In genomic region chr22:28819253-28820096, GRCh38 we compare ENCODE assay signal across 10 cellular contexts. TPM values are rescaled to one million over a fixed set of nuclear protein-coding genes. Genes with fewer than 3 reads are reported as not detected.
A peak's percentile ranks its signal among the peaks of the same experiment; 100 is the strongest.
DNase-seq lines count a peak whose midpoint lies in the region; ATAC-seq and FAIRE-seq lines count a peak whose summit lies in the region.
"Had no signal": no experiment of that assay in that cellular context is flagged by ENCODE, and none has a peak within 500 bp of the region (broad histone marks: within the 10 kb centered on the region; RNA-seq: fewer than 3 reads in every experiment).

No MANE protein-coding gene starts in this region.

- no peak for DNase-seq in CD4-positive, alpha-beta memory T cell
- DNase-seq in GM19239 (ENCODE audit: insufficient read length, low spot score) (no peak), NCI-H69 (lab: John Stamatoyannopoulos, UW) (peak; percentile 84), CD1c-positive myeloid dendritic cell (ENCODE audit: extremely low spot score) (no peak), HPDE6-E6E7 (ENCODE audit: extremely low spot score) (no peak), middle frontal gyrus (ENCODE audit: extremely low spot score, low spot score) (no peak)
- DNase-seq: activated gamma-delta T cell treated with Interleukin-2 at 50 U/mL for 16 hours, NCI-H1105 treated with DMSO at 0.1 percent for 48 hours had no signal

- peak overlapping the region in 2 of 8 donors; percentile 26 to 52 for H3K4me3 Mint-ChIP-seq in CD4-positive, alpha-beta memory T cell

- no peaks in the 10 kb centered on the region for H3K36me3 ChIP-seq in CD4-positive, alpha-beta memory T cell (ENCODE audit: insufficient read depth, low read length)
- H3K36me3 ChIP-seq in mucosa of rectum (ENCODE audit: control insufficient read depth in 2 of 2, insufficient read depth in 2 of 2, low read length in 2 of 2): no peaks in the 10 kb centered on the region

- CTCF ChIA-PET in CD4-positive, alpha-beta memory T cell (lab: Charles Lee; ENCODE audit: partially characterized antibody): interaction anchor here (0.9 to 4.1 kb wide), 7 partner anchors 8 to 46 kb away, joined by 3 to 24 read pairs (median 4); partner anchors contain the start of gene XBP1

- no peak overlapping the region for H3K27ac ChIP-seq in CD4-positive, alpha-beta memory T cell (ENCODE audit: low read depth, low read length)
- peak overlapping the region; percentile 74 to 88 for H3K27ac ChIP-seq in mucosa of rectum (ENCODE audit: low read depth in 2 of 2, low read length in 2 of 2)

- H3K9ac ChIP-seq in mucosa of rectum (ENCODE audit: low read depth in 1 of 2, low read length in 2 of 2): peak overlapping the region; percentile 2 to 49

- peaks cover 9 to 12% of the 10 kb centered on the region in 2 donors for H3K36me3 Mint-ChIP-seq in CD4-positive, alpha-beta memory T cell

- peak; percentile 90 for FAIRE-seq in GM19239 (lab: Jason Lieb, UNC)

- H3K4me1 ChIP-seq in CD4-positive, alpha-beta memory T cell (ENCODE audit: insufficient read depth, low read length): peaks cover 63% of the 10 kb centered on the region
- peaks cover 34 to 64% of the 10 kb centered on the region in 2 donors for H3K4me1 ChIP-seq in mucosa of rectum (ENCODE audit: control insufficient read depth in 2 of 2, insufficient read depth in 2 of 2, low read length in 2 of 2)

- intact Hi-C loops in CD4-positive, alpha-beta memory T cell (cut with micrococcal nuclease): loop anchor here (10.0 kb wide), 1 partner anchor 905 kb away; the partner anchor contains the start of gene PITPNB

- H3K4me3 ChIP-seq in CD4-positive, alpha-beta memory T cell (ENCODE audit: low read length in 2 of 2): no peak overlapping the region
- peak overlapping the region; percentile 2 to 11 for H3K4me3 ChIP-seq in mucosa of rectum (ENCODE audit: low read length in 2 of 2)

- peaks cover 0 to 2% (median 0%) of the 10 kb centered on the region in 8 donors for H3K9me3 Mint-ChIP-seq in CD4-positive, alpha-beta memory T cell

- POLR2A ChIA-PET in CD4-positive, alpha-beta memory T cell (lab: Charles Lee; ENCODE audit: partially characterized antibody): interaction anchor here (0.7 to 14.5 kb wide), 8 partner anchors 7 to 78 kb away, joined by 3 to 236 read pairs (median 4); partner anchors contain the start of genes CHEK2, HSCB, XBP1 and ZNRF3

- peaks cover 45 to 82% (median 66%) of the 10 kb centered on the region in 4 donors for H3K4me1 Mint-ChIP-seq in CD4-positive, alpha-beta memory T cell

- H3K9me3 ChIP-seq in CD4-positive, alpha-beta memory T cell (ENCODE audit: control insufficient read depth in 1 of 2, low read length in 2 of 2): no peaks in the 10 kb centered on the region
- H3K9me3 ChIP-seq in mucosa of rectum (ENCODE audit: control insufficient read depth in 2 of 2, low read length in 2 of 2): no peaks in the 10 kb centered on the region

- H3K27ac Mint-ChIP-seq in CD4-positive, alpha-beta memory T cell: peak overlapping the region in 6 of 7 donors; percentile 47 to 84 (median 66)

- H3K27me3 ChIP-seq in CD4-positive, alpha-beta memory T cell (ENCODE audit: insufficient read depth, low read length): no peaks in the 10 kb centered on the region
- no peaks in the 10 kb centered on the region for H3K27me3 ChIP-seq in mucosa of rectum (ENCODE audit: control insufficient read depth in 2 of 2, insufficient read depth in 2 of 2, low read length in 2 of 2)

- H3K27me3 Mint-ChIP-seq in CD4-positive, alpha-beta memory T cell: no peaks in the 10 kb centered on the region

- no peak for ATAC-seq in HG03439 (IDR thresholded peaks at IDR 0.05; ENCODE audit: unreplicated experiment)

RNA-seq across cellular contexts. Expression of gene XBP1, which starts 19.1 kb away (rescaled TPM):
- total RNA-seq in CD4-positive, alpha-beta memory T cell: 100 to 1,000 TPM; 154 to 164 TPM
- 100 to 1,000 TPM; 315 to 533 TPM for polyA plus RNA-seq in CD4-positive, alpha-beta memory T cell

RNA-seq across cellular contexts. Expression of gene CCDC117, which starts 47.0 kb away (rescaled TPM):
- 10 to 100 TPM; 20.3 to 20.6 TPM for total RNA-seq in CD4-positive, alpha-beta memory T cell
- polyA plus RNA-seq in CD4-positive, alpha-beta memory T cell: 1 to 10 TPM; 7.2 to 10.0 TPM

Comparison
In these comparisons a context has a peak if more than half of its experiments do, and no peak if none do; other contexts are left out.
1. H3K4me3 ChIP-seq: peak in mucosa of rectum (2 of 2); none in CD4-positive, alpha-beta memory T cell (0 of 2).